ENCODE assay signal across 8 cellular contexts in the genomic region with DNA sequence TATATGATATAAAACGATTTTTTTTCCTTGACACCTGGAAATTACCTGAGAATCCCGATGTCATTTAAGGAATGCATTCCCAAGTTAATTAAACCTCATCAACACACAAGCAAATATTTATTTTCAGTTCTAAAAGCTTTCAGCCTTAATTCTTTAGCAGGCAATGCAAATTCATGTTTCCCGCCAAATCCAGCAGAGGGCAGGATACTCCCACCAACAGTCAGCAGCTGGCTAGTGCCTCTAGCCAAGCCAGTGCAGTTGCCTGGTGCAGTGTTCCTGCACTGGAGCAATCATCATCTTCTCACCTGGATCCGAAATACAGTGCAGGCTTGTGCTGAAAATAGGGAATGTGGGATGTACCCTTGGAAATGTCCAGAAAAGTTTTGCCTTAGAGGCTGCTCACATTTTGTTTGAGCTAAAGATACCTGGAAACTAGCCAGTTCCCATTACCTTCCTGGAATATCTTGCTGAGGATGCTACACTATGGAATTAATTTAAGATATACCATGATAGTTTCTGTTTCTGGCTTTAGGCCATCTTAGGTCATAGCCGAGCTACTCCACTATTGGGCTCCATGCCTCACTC. TPM values are rescaled to one million over a fixed set of nuclear protein-coding genes. Genes with fewer than 3 reads are reported as not detected.
DNase-seq lines count a peak whose midpoint lies in the region; ATAC-seq, FAIRE-seq and TF ChIP-seq lines count a peak whose summit lies in the region.

No MANE protein-coding gene starts in this region.

- no peaks in the 10 kb centered on the region for H3K27me3 ChIP-seq in AG04450 (ENCODE audit: control insufficient read depth, insufficient read depth, low read length)

- TF ChIP-seq CTCF in AG04450 (IDR thresholded peaks at IDR 0.05; ENCODE audit: low read depth, low read length): peak; percentile 83
- peak; percentile 90 for TF ChIP-seq CTCF in VCaP (conservative IDR thresholded peaks at IDR 0.05)
- peak; percentile 58 for TF ChIP-seq CTCF in MCF 10A (IDR thresholded peaks at IDR 0.05; ENCODE audit: unreplicated experiment)

- H3K4me3 ChIP-seq in AG04450 (ENCODE audit: low read depth, low read length): no peak overlapping the region

- CTCF ChIA-PET in AG04450 (lab: Charles Lee): interaction anchor here (0.6 to 1.5 kb wide), 22 partner anchors 9 to 1262 kb away, joined by 3 to 8 read pairs (median 3); no protein-coding TSS in a partner anchor
- CTCF ChIA-PET in MCF 10A (lab: Yijun Ruan, JAX): interaction anchor here (0.6 to 3.1 kb wide), 25 partner anchors 11 to 1271 kb away, joined by 3 to 15 read pairs (median 3); no protein-coding TSS in a partner anchor

- no peak overlapping the region for H3K27ac Mint-ChIP-seq in MCF 10A (ENCODE audit: low read depth, unreplicated experiment)

- DNase-seq in AG04450 (ENCODE audit: low read depth, low spot score) (peak; percentile 34), NCI-H2029 (lab: John Stamatoyannopoulos, UW) (peak; percentile 69), MCF 10A (ENCODE audit: unreplicated experiment) (peak; percentile 73)
- peak; percentile 71 for DNase-seq in stimulated activated CD4-positive, alpha-beta T cell treated with anti-CD3 and anti-CD28 coated beads, Interleukin-1b, Interleukin-23, amount 100 ng/mL, for 48 hours

- H3K27ac ChIP-seq in AG04450 (ENCODE audit: low read depth, low read length) (no peak overlapping the region), VCaP (no peak overlapping the region)

- H3K4me3 Mint-ChIP-seq in MCF 10A (ENCODE audit: unreplicated experiment): no peak overlapping the region

- H3K4me1 Mint-ChIP-seq in MCF 10A (ENCODE audit: insufficient read depth, unreplicated experiment): peaks cover 21% of the 10 kb centered on the region

- H3K27me3 Mint-ChIP-seq in MCF 10A (ENCODE audit: insufficient read depth, unreplicated experiment): no peaks in the 10 kb centered on the region

- ATAC-seq in GM18508 (IDR thresholded peaks at IDR 0.05; ENCODE audit: insufficient read depth, unreplicated experiment) (peak; percentile 90), HG02938 (IDR thresholded peaks at IDR 0.05; ENCODE audit: unreplicated experiment) (peak; percentile 97)

- no peaks in the 10 kb centered on the region for H3K36me3 Mint-ChIP-seq in MCF 10A (ENCODE audit: insufficient read depth, unreplicated experiment)

- H3K9me3 ChIP-seq in AG04450 (ENCODE audit: control insufficient read depth, insufficient read depth, low read length): no peaks in the 10 kb centered on the region

- peak; percentile 88 for FAIRE-seq in islet of Langerhans (lab: Jason Lieb, UNC)

- POLR2A ChIA-PET in AG04450 (lab: Yijun Ruan, JAX): no interaction called here
- POLR2A ChIA-PET in MCF 10A (lab: Yijun Ruan, JAX): interaction anchor here (1.1 kb wide), 1 partner anchor 53 kb away, joined by 3 read pairs; no protein-coding TSS in a partner anchor

- BruUV-seq in MCF 10A (replicated peaks; lab: Mats Ljungman, UMichigan): no TSS peak

- intact Hi-C loops in MCF 10A (cut with micrococcal nuclease): loop anchor here (5.0 to 10.0 kb wide), 5 partner anchors 165 to 1263 kb away; a partner anchor contains a TSS

- no peaks in the 10 kb centered on the region for H3K9me3 Mint-ChIP-seq in MCF 10A (ENCODE audit: unreplicated experiment)

RNA-seq across cellular contexts. Expression of a gene that starts 48.4 kb away (rescaled TPM):
- not detected in 2 replicates for polyA plus RNA-seq in AG04450 (2011; rRNA removed)
- polyA minus RNA-seq in AG04450 (2011; rRNA and poly(A)+ RNA removed): not detected in 2 replicates
- total RNA-seq in MCF 10A (2022): 0.19 TPM in 1 of 2 replicates, not detected in the other
